In the genomic region with DNA sequence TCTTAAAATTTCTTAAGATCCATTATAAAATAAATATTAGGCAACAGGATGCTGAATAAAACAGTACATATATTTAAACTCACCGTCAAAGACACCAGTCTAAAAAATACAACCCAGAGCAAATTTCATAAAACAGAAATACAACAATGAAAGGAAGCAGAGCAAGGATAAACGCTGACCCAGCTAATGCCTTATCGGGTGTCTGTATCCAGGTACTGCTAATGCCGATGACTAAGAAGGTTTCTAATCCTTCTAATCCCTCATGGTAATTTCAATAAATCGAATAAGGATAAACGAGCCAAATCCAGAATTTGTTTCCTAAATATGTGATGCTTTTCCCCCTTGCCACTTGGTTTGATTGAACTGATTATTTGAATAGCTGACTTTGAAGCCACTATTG, we compare ENCODE assay signal across 2 cellular contexts.
A peak's percentile ranks its signal among the peaks of the same experiment; 100 is the strongest.
TF ChIP-seq lines count a peak whose summit lies in the region.

No MANE protein-coding gene starts in this region.

TF ChIP-seq in HCT116, 20 proteins besides CTCF, POLR2A, EP300 and RAD21 (continued from another document):
- TF ChIP-seq, protein P1, sequence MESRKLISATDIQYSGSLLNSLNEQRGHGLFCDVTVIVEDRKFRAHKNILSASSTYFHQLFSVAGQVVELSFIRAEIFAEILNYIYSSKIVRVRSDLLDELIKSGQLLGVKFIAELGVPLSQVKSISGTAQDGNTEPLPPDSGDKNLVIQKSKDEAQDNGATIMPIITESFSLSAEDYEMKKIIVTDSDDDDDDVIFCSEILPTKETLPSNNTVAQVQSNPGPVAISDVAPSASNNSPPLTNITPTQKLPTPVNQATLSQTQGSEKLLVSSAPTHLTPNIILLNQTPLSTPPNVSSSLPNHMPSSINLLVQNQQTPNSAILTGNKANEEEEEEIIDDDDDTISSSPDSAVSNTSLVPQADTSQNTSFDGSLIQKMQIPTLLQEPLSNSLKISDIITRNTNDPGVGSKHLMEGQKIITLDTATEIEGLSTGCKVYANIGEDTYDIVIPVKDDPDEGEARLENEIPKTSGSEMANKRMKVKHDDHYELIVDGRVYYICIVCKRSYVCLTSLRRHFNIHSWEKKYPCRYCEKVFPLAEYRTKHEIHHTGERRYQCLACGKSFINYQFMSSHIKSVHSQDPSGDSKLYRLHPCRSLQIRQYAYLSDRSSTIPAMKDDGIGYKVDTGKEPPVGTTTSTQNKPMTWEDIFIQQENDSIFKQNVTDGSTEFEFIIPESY (IDR thresholded peaks at IDR 0.05; ENCODE audit: extremely low read depth, insufficient replicate concordance, low read length): no peak
- TF ChIP-seq, protein P2, sequence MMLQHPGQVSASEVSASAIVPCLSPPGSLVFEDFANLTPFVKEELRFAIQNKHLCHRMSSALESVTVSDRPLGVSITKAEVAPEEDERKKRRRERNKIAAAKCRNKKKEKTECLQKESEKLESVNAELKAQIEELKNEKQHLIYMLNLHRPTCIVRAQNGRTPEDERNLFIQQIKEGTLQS (IDR thresholded peaks at IDR 0.05): no peak
- no peak for TF ChIP-seq TCF7L2 (IDR thresholded peaks at IDR 0.05; ENCODE audit: borderline replicate concordance, extremely low read depth, insufficient read depth, insufficient read length)
- TF ChIP-seq ZNF274 (IDR thresholded peaks at IDR 0.05; ENCODE audit: low read depth, low read length): no peak
- no peak for TF ChIP-seq EZH2 (IDR thresholded peaks at IDR 0.05)
- TF ChIP-seq FOSL1 (IDR thresholded peaks at IDR 0.05; ENCODE audit: low read depth): no peak
- TF ChIP-seq, protein P3, sequence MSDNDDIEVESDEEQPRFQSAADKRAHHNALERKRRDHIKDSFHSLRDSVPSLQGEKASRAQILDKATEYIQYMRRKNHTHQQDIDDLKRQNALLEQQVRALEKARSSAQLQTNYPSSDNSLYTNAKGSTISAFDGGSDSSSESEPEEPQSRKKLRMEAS (IDR thresholded peaks at IDR 0.05): no peak
- TF ChIP-seq EGR1 (IDR thresholded peaks at IDR 0.05; ENCODE audit: low read depth): no peak
- no peak for TF ChIP-seq CBX3 (IDR thresholded peaks at IDR 0.05; ENCODE audit: low read depth)

TF ChIP-seq in K562, 482 proteins besides CTCF, POLR2A, EP300 and RAD21 (continued from another document):
- TF ChIP-seq ZC3H11A (IDR thresholded peaks at IDR 0.05; ENCODE audit: low read depth, low read length) (no peak), ELF4 (CRISPR knock-in tag; IDR thresholded peaks at IDR 0.05) (no peak), POLR2AphosphoS2 (IDR thresholded peaks at IDR 0.05; ENCODE audit: low read length) (no peak), NFIX (CRISPR knock-in tag; IDR thresholded peaks at IDR 0.05; ENCODE audit: low read depth) (no peak), ZNF121 (CRISPR knock-in tag; conservative IDR thresholded peaks at IDR 0.05) (no peak), SREBF1 (IDR thresholded peaks at IDR 0.05; ENCODE audit: borderline replicate concordance, low read depth, low read length) (no peak), NFYB (IDR thresholded peaks at IDR 0.05; ENCODE audit: extremely low read depth, insufficient read length) (no peak), ZNF778 (CRISPR knock-in tag; IDR thresholded peaks at IDR 0.05) (no peak), SNIP1 (IDR thresholded peaks at IDR 0.05; ENCODE audit: low read depth) (no peak), CHD2 (IDR thresholded peaks at IDR 0.05; ENCODE audit: low read depth, low read length) (no peak), MAFG (tag; conservative IDR thresholded peaks at IDR 0.05) (0 out of 2 replicates have a peak, but pooled peaks have one; percentile 47), RFX5 (IDR thresholded peaks at IDR 0.05; ENCODE audit: low read depth, low read length) (no peak), C11orf30 (IDR thresholded peaks at IDR 0.05; ENCODE audit: low read depth) (peak; percentile 67), TBL1XR1 (IDR thresholded peaks at IDR 0.05; ENCODE audit: low read length in 2 of 2) (no peak), PTBP1 (IDR thresholded peaks at IDR 0.05; ENCODE audit: low read depth, low read length) (no peak), NELFE (IDR thresholded peaks at IDR 0.05; ENCODE audit: insufficient read depth, insufficient read length) (no peak), STAG1 (CRISPR knock-in tag; IDR thresholded peaks at IDR 0.05; ENCODE audit: borderline replicate concordance) (no peak), RBM14 (IDR thresholded peaks at IDR 0.05; ENCODE audit: borderline replicate concordance, insufficient read depth, low read depth, low read length) (no peak), SMARCB1 (IDR thresholded peaks at IDR 0.05; ENCODE audit: insufficient read length, low read depth) (peak; percentile 52), DPF2 (IDR thresholded peaks at IDR 0.05) (no peak), CBFA2T3 (IDR thresholded peaks at IDR 0.05) (no peak), YBX1 (IDR thresholded peaks at IDR 0.05) (no peak), TCF7 (IDR thresholded peaks at IDR 0.05; ENCODE audit: borderline replicate concordance) (no peak), ZNF24 (IDR thresholded peaks at IDR 0.05) (no peak), SIN3B (IDR thresholded peaks at IDR 0.05; ENCODE audit: low read depth) (no peak), GATAD2B (IDR thresholded peaks at IDR 0.05; ENCODE audit: borderline replicate concordance) (no peak), SUPT5H (IDR thresholded peaks at IDR 0.05) (no peak), CBX3 (IDR thresholded peaks at IDR 0.05; ENCODE audit: borderline replicate concordance in 1 of 2, low read length in 2 of 2) (no peak), MAFK (IDR thresholded peaks at IDR 0.05; ENCODE audit: low read length) (0 out of 2 replicates have a peak, but pooled peaks have one; percentile 28), ZKSCAN1 (IDR thresholded peaks at IDR 0.05; ENCODE audit: low read depth, low read length) (no peak), ZNF124 (CRISPR knock-in tag; IDR thresholded peaks at IDR 0.05) (no peak), RBM22 (IDR thresholded peaks at IDR 0.05; ENCODE audit: low read depth, low read length, poor library complexity, severe bottlenecking) (no peak), MAFF (IDR thresholded peaks at IDR 0.05; ENCODE audit: low read length) (0 out of 2 replicates have a peak, but pooled peaks have one; percentile 34), ZNF316 (IDR thresholded peaks at IDR 0.05) (peak; percentile 77), SMC3 (conservative IDR thresholded peaks at IDR 0.05; ENCODE audit: insufficient read depth, low read depth, low read length) (no peak), ZNF408 (CRISPR knock-in tag; IDR thresholded peaks at IDR 0.05; ENCODE audit: low read depth) (no peak)
- TF ChIP-seq, protein P4, sequence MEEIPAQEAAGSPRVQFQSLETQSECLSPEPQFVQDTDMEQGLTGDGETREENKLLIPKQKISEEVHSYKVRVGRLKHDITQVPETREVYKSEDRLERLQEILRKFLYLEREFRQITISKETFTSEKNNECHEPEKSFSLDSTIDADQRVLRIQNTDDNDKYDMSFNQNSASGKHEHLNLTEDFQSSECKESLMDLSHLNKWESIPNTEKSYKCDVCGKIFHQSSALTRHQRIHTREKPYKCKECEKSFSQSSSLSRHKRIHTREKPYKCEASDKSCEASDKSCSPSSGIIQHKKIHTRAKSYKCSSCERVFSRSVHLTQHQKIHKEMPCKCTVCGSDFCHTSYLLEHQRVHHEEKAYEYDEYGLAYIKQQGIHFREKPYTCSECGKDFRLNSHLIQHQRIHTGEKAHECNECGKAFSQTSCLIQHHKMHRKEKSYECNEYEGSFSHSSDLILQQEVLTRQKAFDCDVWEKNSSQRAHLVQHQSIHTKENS (CRISPR knock-in tag; IDR thresholded peaks at IDR 0.05): no peak
- TF ChIP-seq, protein P5, sequence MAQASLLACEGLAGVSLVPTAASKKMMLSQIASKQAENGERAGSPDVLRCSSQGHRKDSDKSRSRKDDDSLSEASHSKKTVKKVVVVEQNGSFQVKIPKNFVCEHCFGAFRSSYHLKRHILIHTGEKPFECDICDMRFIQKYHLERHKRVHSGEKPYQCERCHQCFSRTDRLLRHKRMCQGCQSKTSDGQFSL (CRISPR knock-in tag; IDR thresholded peaks at IDR 0.05): no peak
- TF ChIP-seq, protein P5 (tag; IDR thresholded peaks at IDR 0.05): no peak
- TF ChIP-seq, protein P6, sequence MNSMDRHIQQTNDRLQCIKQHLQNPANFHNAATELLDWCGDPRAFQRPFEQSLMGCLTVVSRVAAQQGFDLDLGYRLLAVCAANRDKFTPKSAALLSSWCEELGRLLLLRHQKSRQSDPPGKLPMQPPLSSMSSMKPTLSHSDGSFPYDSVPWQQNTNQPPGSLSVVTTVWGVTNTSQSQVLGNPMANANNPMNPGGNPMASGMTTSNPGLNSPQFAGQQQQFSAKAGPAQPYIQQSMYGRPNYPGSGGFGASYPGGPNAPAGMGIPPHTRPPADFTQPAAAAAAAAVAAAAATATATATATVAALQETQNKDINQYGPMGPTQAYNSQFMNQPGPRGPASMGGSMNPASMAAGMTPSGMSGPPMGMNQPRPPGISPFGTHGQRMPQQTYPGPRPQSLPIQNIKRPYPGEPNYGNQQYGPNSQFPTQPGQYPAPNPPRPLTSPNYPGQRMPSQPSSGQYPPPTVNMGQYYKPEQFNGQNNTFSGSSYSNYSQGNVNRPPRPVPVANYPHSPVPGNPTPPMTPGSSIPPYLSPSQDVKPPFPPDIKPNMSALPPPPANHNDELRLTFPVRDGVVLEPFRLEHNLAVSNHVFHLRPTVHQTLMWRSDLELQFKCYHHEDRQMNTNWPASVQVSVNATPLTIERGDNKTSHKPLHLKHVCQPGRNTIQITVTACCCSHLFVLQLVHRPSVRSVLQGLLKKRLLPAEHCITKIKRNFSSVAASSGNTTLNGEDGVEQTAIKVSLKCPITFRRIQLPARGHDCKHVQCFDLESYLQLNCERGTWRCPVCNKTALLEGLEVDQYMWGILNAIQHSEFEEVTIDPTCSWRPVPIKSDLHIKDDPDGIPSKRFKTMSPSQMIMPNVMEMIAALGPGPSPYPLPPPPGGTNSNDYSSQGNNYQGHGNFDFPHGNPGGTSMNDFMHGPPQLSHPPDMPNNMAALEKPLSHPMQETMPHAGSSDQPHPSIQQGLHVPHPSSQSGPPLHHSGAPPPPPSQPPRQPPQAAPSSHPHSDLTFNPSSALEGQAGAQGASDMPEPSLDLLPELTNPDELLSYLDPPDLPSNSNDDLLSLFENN (IDR thresholded peaks at IDR 0.05; ENCODE audit: low read depth in 2 of 2, low read length in 2 of 2): no peak
- TF ChIP-seq, protein P2 (IDR thresholded peaks at IDR 0.05): no peak
- TF ChIP-seq, protein P2 (CRISPR knock-in tag; conservative IDR thresholded peaks at IDR 0.05): no peak
- TF ChIP-seq, protein P7, sequence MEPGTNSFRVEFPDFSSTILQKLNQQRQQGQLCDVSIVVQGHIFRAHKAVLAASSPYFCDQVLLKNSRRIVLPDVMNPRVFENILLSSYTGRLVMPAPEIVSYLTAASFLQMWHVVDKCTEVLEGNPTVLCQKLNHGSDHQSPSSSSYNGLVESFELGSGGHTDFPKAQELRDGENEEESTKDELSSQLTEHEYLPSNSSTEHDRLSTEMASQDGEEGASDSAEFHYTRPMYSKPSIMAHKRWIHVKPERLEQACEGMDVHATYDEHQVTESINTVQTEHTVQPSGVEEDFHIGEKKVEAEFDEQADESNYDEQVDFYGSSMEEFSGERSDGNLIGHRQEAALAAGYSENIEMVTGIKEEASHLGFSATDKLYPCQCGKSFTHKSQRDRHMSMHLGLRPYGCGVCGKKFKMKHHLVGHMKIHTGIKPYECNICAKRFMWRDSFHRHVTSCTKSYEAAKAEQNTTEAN (CRISPR knock-in tag; IDR thresholded peaks at IDR 0.05): no peak
